15 cellular contexts compared by ENCODE assay signal in the genomic region with DNA sequence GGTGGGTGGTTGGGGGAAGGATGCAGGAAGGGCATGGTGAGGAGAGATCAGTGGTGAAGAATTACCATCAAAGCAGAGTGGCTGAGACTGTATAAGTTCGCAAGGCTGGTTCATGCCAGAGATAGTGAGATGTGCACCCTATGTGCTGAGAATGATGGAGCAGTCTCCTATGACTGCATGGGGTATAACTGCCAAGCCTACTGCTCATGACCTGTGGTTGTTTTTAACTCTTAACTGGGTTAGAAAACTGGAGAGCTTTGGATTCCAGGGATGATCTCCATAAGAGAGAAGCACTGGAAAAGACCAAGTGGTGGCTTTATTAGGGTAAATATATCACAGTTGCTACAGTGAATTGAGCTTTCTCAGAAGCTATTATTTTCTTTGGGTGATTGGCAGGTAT. TPM values are rescaled to one million over a fixed set of nuclear protein-coding genes. Genes with fewer than 3 reads are reported as not detected.
DNase-seq lines count a peak whose midpoint lies in the region; ATAC-seq, FAIRE-seq and TF ChIP-seq lines count a peak whose summit lies in the region.
"Had no signal": no experiment of that assay in that cellular context is flagged by ENCODE, and none has a peak within 500 bp of the region (broad histone marks: within the 10 kb centered on the region; RNA-seq: fewer than 3 reads in every experiment).

No MANE protein-coding gene starts in this region.

- BruUV-seq in IMR-90 (replicated peaks; lab: Mats Ljungman, UMichigan), result no TSS peak

- no peak for ATAC-seq in IMR-90 (ENCODE audit: low read depth)

- no peak for FAIRE-seq in frontal cortex (lab: Jason Lieb, UNC)

- H4K5ac ChIP-seq in IMR-90 (ENCODE audit: low read depth, low read length), result no peak overlapping the region

- peaks cover 2% of the 10 kb centered on the region; the same call in 1 of the 2 replicates for H3K27me3 ChIP-seq in IMR-90 (ENCODE audit: control insufficient read depth, insufficient read depth, low read length)
- no peaks in the 10 kb centered on the region for H3K27me3 ChIP-seq in endodermal cell (ENCODE audit: control insufficient read depth, insufficient read depth, low read length, poor library complexity, severe bottlenecking)
- no peaks in the 10 kb centered on the region for H3K27me3 ChIP-seq in osteoblast (ENCODE audit: insufficient read depth, low read length)

- H4K8ac ChIP-seq in IMR-90 (ENCODE audit: low read depth in 2 of 2, low read length in 2 of 2), result no peak overlapping the region

- H3K27ac ChIP-seq in IMR-90 (ENCODE audit: insufficient read depth, low read length), result no peak overlapping the region
- H3K27ac ChIP-seq in endodermal cell (ENCODE audit: low read depth, low read length), result no peak overlapping the region
- H3K27ac ChIP-seq in osteoblast (ENCODE audit: low read depth, low read length), result peak overlapping the region; percentile 29

- peak overlapping the region; percentile 97 for H3K27ac Mint-ChIP-seq in endodermal cell
- H3K27ac Mint-ChIP-seq: CD4-positive, CD25-positive, alpha-beta regulatory T cell had no signal

- H3K9me3 Mint-ChIP-seq in endodermal cell, result no peaks in the 10 kb centered on the region
- H3K9me3 Mint-ChIP-seq: CD4-positive, CD25-positive, alpha-beta regulatory T cell had no signal

- H3K56ac ChIP-seq in IMR-90 (ENCODE audit: extremely low read depth, insufficient read depth, low read length), result no peak overlapping the region

- no peak overlapping the region for H3K4ac ChIP-seq in IMR-90 (ENCODE audit: low read depth, low read length)

- DNase-seq in G401 (ENCODE audit: low spot score) (peak; percentile 10), IMR-90 (no peak), endodermal cell (no peak), osteoblast (ENCODE audit: insufficient read length, low spot score, missing footprints) (no peak), frontal cortex (ENCODE audit: low spot score in 2 of 2) (no peak), DMS53 treated with DMSO at 0.1 percent for 48 hours (lab: John Stamatoyannopoulos, UW; ENCODE audit: unreplicated experiment) (no peak)
- no peak for DNase-seq in activated CD4-positive, alpha-beta T cell treated with anti-CD3 and anti-CD28 coated beads, Interleukin-2, amount 50 U/mL, for 48 hours
- DNase-seq: AML-193; CD4-positive, CD25-positive, alpha-beta regulatory T cell; DMS79 treated with DMSO at 0.1 percent for 48 hours; GF-D8; Kasumi-1; NCI-H1105 treated with DMSO at 0.1 percent for 48 hours; NCI-H187; NCI-H774 had no signal

- H3K9me3 ChIP-seq in IMR-90 (ENCODE audit: control insufficient read depth, insufficient read depth, low read length), result no peaks in the 10 kb centered on the region
- H3K9me3 ChIP-seq in endodermal cell (ENCODE audit: control insufficient read depth, low read length), result no peaks in the 10 kb centered on the region
- H3K9me3 ChIP-seq in osteoblast (ENCODE audit: low read depth, low read length), result no peaks in the 10 kb centered on the region

- H2AK9ac ChIP-seq in IMR-90 (replicated peaks; ENCODE audit: low read depth, low read length, poor library complexity), result no peak overlapping the region

- H2AK5ac ChIP-seq in IMR-90 (ENCODE audit: low read depth, low read length), result peak overlapping the region; percentile 54

- H2AFZ ChIP-seq in IMR-90 (replicated peaks; ENCODE audit: low read length, poor library complexity), result no peak overlapping the region
- no peak overlapping the region for H2AFZ ChIP-seq in osteoblast (ENCODE audit: low read length)

- peaks cover 36% of the 10 kb centered on the region for H3K4me1 ChIP-seq in IMR-90 (ENCODE audit: control insufficient read depth, insufficient read depth, low read length)
- peaks cover 3% of the 10 kb centered on the region for H3K4me1 ChIP-seq in endodermal cell (ENCODE audit: control insufficient read depth, insufficient read depth, low read length)
- peaks cover 74% of the 10 kb centered on the region for H3K4me1 ChIP-seq in osteoblast (ENCODE audit: insufficient read depth, low read length)

- H3K36me3 Mint-ChIP-seq in endodermal cell (ENCODE audit: low read depth), result peaks cover 3% of the 10 kb centered on the region

- dilution Hi-C loops in IMR-90 (cut with HindIII; ENCODE audit: low sequenced_read_pairs, unreplicated experiment), result no loop called here

- intact Hi-C loops in IMR-90 (cut with micrococcal nuclease), result no loop called here

- H3K4me2 ChIP-seq in IMR-90 (ENCODE audit: low read depth, low read length), result no peak overlapping the region
- no peak overlapping the region for H3K4me2 ChIP-seq in osteoblast (ENCODE audit: insufficient read depth, low read length)

- H3K14ac ChIP-seq in IMR-90 (replicated peaks; ENCODE audit: low read depth, low read length), result no peak overlapping the region

- H2BK5ac ChIP-seq in IMR-90 (ENCODE audit: low read depth, low read length, poor library complexity, severe bottlenecking), result no peak overlapping the region

- H3K23ac ChIP-seq in IMR-90 (ENCODE audit: low read depth, low read length), result no peak overlapping the region

- H3K9ac ChIP-seq in IMR-90 (ENCODE audit: low read depth, low read length) (no peak overlapping the region), endodermal cell (ENCODE audit: extremely low read depth, low read length, poor library complexity, severe bottlenecking) (no peak overlapping the region)

- H2BK15ac ChIP-seq in IMR-90 (ENCODE audit: low read depth, low read length), result no peak overlapping the region

- in situ Hi-C loops in G401 (cut with HindIII; ENCODE audit: low sequenced_read_pairs) (no loop called here), IMR-90 (cut with MboI; ENCODE audit: low sequenced_read_pairs) (no loop called here)

- H3K4me3 ChIP-seq in IMR-90 (ENCODE audit: insufficient read depth, low read depth, low read length), result no peak overlapping the region
- no peak overlapping the region for H3K4me3 ChIP-seq in endodermal cell (ENCODE audit: low read length)
- H3K4me3 ChIP-seq in osteoblast (ENCODE audit: insufficient read depth, low read length), result no peak overlapping the region

- no peak overlapping the region for H2BK120ac ChIP-seq in IMR-90 (ENCODE audit: low read depth, low read length)

- no peaks in the 10 kb centered on the region for H3K27me3 Mint-ChIP-seq in endodermal cell (ENCODE audit: insufficient read depth)
- H3K27me3 Mint-ChIP-seq: CD4-positive, CD25-positive, alpha-beta regulatory T cell had no signal

- H3K79me2 ChIP-seq in osteoblast (ENCODE audit: insufficient read depth, low read length), result no peaks in the 10 kb centered on the region

- TF ChIP-seq RAD21 in IMR-90 (IDR thresholded peaks at IDR 0.05; ENCODE audit: low read length), result no peak

- no peak overlapping the region for H2BK20ac ChIP-seq in IMR-90 (ENCODE audit: low read depth, low read length)

- no peak overlapping the region for H4K91ac ChIP-seq in IMR-90 (ENCODE audit: insufficient read depth, low read depth, low read length)

- WGBS in IMR-90 (ENCODE audit: extremely low coverage in 2 of 2, insufficient read length in 1 of 2), 2 experiments, result 86% methylated on average over 1 of the region's 1 CpG; no CpG with 5 or more reads in 1 of the 2 experiments
- 83 to 92% methylated on average over 1 of the region's 1 CpG for WGBS in endodermal cell (ENCODE audit: insufficient coverage in 1 of 2, insufficient read length in 1 of 2), 2 experiments

- H3K9me1 ChIP-seq in IMR-90 (ENCODE audit: insufficient read depth, low read length), result peaks cover 24% of the 10 kb centered on the region

- peaks cover 47% of the 10 kb centered on the region for H3K4me1 Mint-ChIP-seq in endodermal cell
- H3K4me1 Mint-ChIP-seq: CD4-positive, CD25-positive, alpha-beta regulatory T cell had no signal

- no peak for TF ChIP-seq POLR2A in IMR-90 (IDR thresholded peaks at IDR 0.05; ENCODE audit: low read depth, low read length)

- no peak overlapping the region for H3K18ac ChIP-seq in IMR-90 (ENCODE audit: low read depth, low read length)

- no peak overlapping the region for H3K4me3 Mint-ChIP-seq in endodermal cell
- H3K4me3 Mint-ChIP-seq: CD4-positive, CD25-positive, alpha-beta regulatory T cell had no signal

- peaks cover 12% of the 10 kb centered on the region for H3K36me3 ChIP-seq in IMR-90 (ENCODE audit: control insufficient read depth, insufficient read depth, low read length)
- peaks cover 13% of the 10 kb centered on the region for H3K36me3 ChIP-seq in endodermal cell (ENCODE audit: control insufficient read depth, insufficient read depth, low read length)
- peaks cover 4% of the 10 kb centered on the region for H3K36me3 ChIP-seq in osteoblast (ENCODE audit: insufficient read depth, low read length)

- CTCF ChIA-PET in IMR-90 (lab: Yijun Ruan, JAX), result no interaction called here

- POLR2A ChIA-PET in IMR-90 (lab: Charles Lee; ENCODE audit: unreplicated experiment), result no interaction called here

- TF ChIP-seq CTCF in IMR-90 (conservative IDR thresholded peaks at IDR 0.05; ENCODE audit: low read depth, low read length) (no peak), endodermal cell (conservative IDR thresholded peaks at IDR 0.05) (no peak), osteoblast (IDR thresholded peaks at IDR 0.05; ENCODE audit: extremely low read depth, low read depth, low read length) (no peak)

- peaks cover 0 to 3% of the 10 kb centered on the region in 2 experiments; a peak in 1 of 4 replicates for H3K79me1 ChIP-seq in IMR-90 (ENCODE audit: low read depth in 1 of 2, low read length in 2 of 2)

- H4K20me1 ChIP-seq in IMR-90 (ENCODE audit: insufficient read depth, low read length) (peaks cover 6% of the 10 kb centered on the region; the same call in 1 of the 2 replicates), osteoblast (ENCODE audit: insufficient read depth, low read length) (no peaks in the 10 kb centered on the region)

TF ChIP-seq in IMR-90, 13 proteins besides CTCF, POLR2A, EP300 and RAD21 (continues in another document):
- TF ChIP-seq CHD1 (IDR thresholded peaks at IDR 0.05; ENCODE audit: low read depth, low read length) (no peak), SMC3 (IDR thresholded peaks at IDR 0.05; ENCODE audit: low read depth, low read length) (no peak), MAZ (IDR thresholded peaks at IDR 0.05; ENCODE audit: borderline replicate concordance, low read depth, low read length) (no peak), MAFK (IDR thresholded peaks at IDR 0.05; ENCODE audit: low read depth, low read length) (no peak)
- TF ChIP-seq, protein P1, sequence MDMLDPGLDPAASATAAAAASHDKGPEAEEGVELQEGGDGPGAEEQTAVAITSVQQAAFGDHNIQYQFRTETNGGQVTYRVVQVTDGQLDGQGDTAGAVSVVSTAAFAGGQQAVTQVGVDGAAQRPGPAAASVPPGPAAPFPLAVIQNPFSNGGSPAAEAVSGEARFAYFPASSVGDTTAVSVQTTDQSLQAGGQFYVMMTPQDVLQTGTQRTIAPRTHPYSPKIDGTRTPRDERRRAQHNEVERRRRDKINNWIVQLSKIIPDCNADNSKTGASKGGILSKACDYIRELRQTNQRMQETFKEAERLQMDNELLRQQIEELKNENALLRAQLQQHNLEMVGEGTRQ (IDR thresholded peaks at IDR 0.05; ENCODE audit: low read depth, low read length), result no peak

RNA-seq across cellular contexts. Expression of a gene that starts 16.2 kb away (rescaled TPM):
- total RNA-seq in G401 (2014; rRNA removed; shearing (Covaris generic)), result 14.6 and 17.3 TPM in 2 replicates
- total RNA-seq in IMR-90 (2012; rRNA removed) (0.54 and 0.56 TPM in 2 replicates), endodermal cell (under 1 TPM; 0.51 to 0.57 TPM), osteoblast (1.5 and 2.2 TPM in 2 replicates), frontal cortex (2.0 TPM)
- 0.50 TPM in 2 replicates for polyA plus RNA-seq in IMR-90 (2012; rRNA removed)
- 0.16 and 0.30 TPM in 2 replicates for polyA plus RNA-seq in IMR-90 (2012; cell fraction: cytosol; rRNA removed)
- polyA plus RNA-seq in IMR-90 (2012; cell fraction: nucleus; rRNA removed; ENCODE audit: low replicate concordance), result 3.6 and 4.1 TPM in 2 replicates
- 1.5 TPM for polyA plus RNA-seq in endodermal cell (2013, experiment 1 of 2)
- 1.8 TPM for polyA plus RNA-seq in endodermal cell (2013, experiment 2 of 2)
